21 cellular contexts compared by ENCODE assay signal in the genomic region with DNA sequence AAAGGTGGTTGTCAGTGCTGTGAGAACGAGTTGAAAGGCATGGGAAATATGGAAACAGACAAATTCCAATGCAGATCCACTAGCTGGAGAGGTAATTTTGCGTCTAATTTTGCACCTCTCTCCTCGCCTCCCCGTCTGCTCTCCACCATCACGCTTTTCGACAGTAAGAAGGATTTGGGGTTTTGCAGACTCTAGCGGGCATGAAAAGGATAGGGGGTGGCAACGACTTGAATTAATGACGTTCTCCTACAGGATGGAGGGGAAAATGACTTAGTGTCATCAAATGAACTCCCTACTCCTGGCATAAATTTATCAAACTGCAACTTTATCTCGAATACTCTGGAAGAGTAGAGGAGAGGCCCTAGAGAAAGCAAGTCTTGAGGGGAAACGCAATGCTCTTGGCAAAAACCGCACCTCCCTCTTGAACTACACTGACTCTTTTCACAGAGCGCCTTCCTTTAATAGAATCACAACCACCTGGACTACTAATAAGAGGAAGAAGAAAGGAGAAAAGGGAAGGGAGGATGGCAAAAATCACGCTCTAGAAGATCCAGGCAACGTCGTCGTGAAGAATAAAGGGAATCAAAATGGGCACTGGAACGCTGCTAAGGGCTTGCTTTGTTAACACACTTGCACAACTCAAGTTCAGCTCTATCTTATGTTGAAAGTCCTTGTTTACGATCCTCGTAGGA. TPM values are rescaled to one million over a fixed set of nuclear protein-coding genes. Genes with fewer than 3 reads are reported as not detected.
DNase-seq lines count a peak whose midpoint lies in the region; FAIRE-seq and TF ChIP-seq lines count a peak whose summit lies in the region.
"Had no signal": no experiment of that assay in that cellular context is flagged by ENCODE, and none has a peak within 500 bp of the region (broad histone marks: within the 10 kb centered on the region; RNA-seq: fewer than 3 reads in every experiment).

No MANE protein-coding gene starts in this region.

- H3K79me1 ChIP-seq in H1 (ENCODE audit: low read depth, low read length), result no peaks in the 10 kb centered on the region

- TF ChIP-seq CTCF in PC-9 (conservative IDR thresholded peaks at IDR 0.05) (no peak), H1 (IDR thresholded peaks at IDR 0.05; ENCODE audit: control extremely low read depth in 1 of 3, insufficient read depth in 1 of 3, low read depth in 1 of 3, low read length in 3 of 3) (no peak), mesothelial cell of epicardium (IDR thresholded peaks at IDR 0.05; ENCODE audit: unreplicated experiment) (no peak)

- no peak overlapping the region for H3K9ac ChIP-seq in H1 (replicated peaks in 1 of 4; ENCODE audit: extremely low read depth in 1 of 4, low read depth in 3 of 4, low read length in 3 of 4)

- no peak overlapping the region for H2AK5ac ChIP-seq in H1 (ENCODE audit: low read depth, low read length)

- no peaks in the 10 kb centered on the region for H3K79me2 ChIP-seq in PC-9 (ENCODE audit: low read depth)
- no peaks in the 10 kb centered on the region for H3K79me2 ChIP-seq in H1 (ENCODE audit: control insufficient read depth in 1 of 2, insufficient read depth in 2 of 2, low read length in 2 of 2)

- no peak overlapping the region for H4K91ac ChIP-seq in H1 (replicated peaks; ENCODE audit: insufficient read length, low read length)

- H3K9me3 ChIP-seq in PC-9 (ENCODE audit: insufficient read depth, low read depth), result no peaks in the 10 kb centered on the region
- no peaks in the 10 kb centered on the region for H3K9me3 ChIP-seq in H1 (ENCODE audit: insufficient read depth in 2 of 2, low read depth in 1 of 2, low read length in 1 of 2)
- H3K9me3 ChIP-seq: colonic mucosa, gastroesophageal sphincter had no signal

- FAIRE-seq in H1 (lab: Jason Lieb, UNC), result no peak
- FAIRE-seq: HepG2 had no signal

- TF ChIP-seq RAD21 in H1 (IDR thresholded peaks at IDR 0.05 in 1 of 2, conservative IDR thresholded peaks at IDR 0.05 in 1 of 2; ENCODE audit: low read depth in 2 of 2, low read length in 2 of 2), result no peak

- no peak overlapping the region for H3K23ac ChIP-seq in H1 (ENCODE audit: insufficient read length)

- no peaks in the 10 kb centered on the region for H3K36me3 ChIP-seq in PC-9 (ENCODE audit: low read depth)
- no peaks in the 10 kb centered on the region for H3K36me3 ChIP-seq in H1 (ENCODE audit: control insufficient read depth in 2 of 4, insufficient read depth in 4 of 4, low read length in 3 of 4)
- H3K36me3 ChIP-seq: colonic mucosa, gastroesophageal sphincter had no signal

- intact Hi-C loops in PC-9 (cut with micrococcal nuclease; ENCODE audit: unreplicated experiment), result no loop called here

- CTCF ChIA-PET in PC-9 (lab: Charles Lee) (no interaction called here), H1 (lab: Charles Lee; ENCODE audit: partially characterized antibody) (no interaction called here)

- peaks cover 10% of the 10 kb centered on the region; the same call in 1 of the 2 replicates for H3K23me2 ChIP-seq in H1 (ENCODE audit: low read depth, low read length)

- no peaks in the 10 kb centered on the region for H3K36me3 Mint-ChIP-seq in mesothelial cell of epicardium

- POLR2A ChIA-PET in PC-9 (lab: Charles Lee; ENCODE audit: unreplicated experiment) (no interaction called here), H1 (lab: Charles Lee; ENCODE audit: partially characterized antibody) (no interaction called here)

- H3K14ac ChIP-seq in H1 (ENCODE audit: insufficient read length), result no peak overlapping the region

- H2AFZ ChIP-seq in PC-9 (peak overlapping the region; percentile 31; the same call in 1 of the 2 replicates), H1 (ENCODE audit: low read length) (peak overlapping the region; percentile 51; the same call in 1 of the 2 replicates)

- no peak for TF ChIP-seq POLR2A in H1 (IDR thresholded peaks at IDR 0.05; ENCODE audit: control extremely low read depth in 1 of 2, low read depth in 2 of 2, low read length in 2 of 2)

- DNase-seq in PC-9 (no peak), H1 (ENCODE audit: low read depth in 1 of 2, low spot score in 2 of 2) (no peak), mesothelial cell of epicardium (ENCODE audit: low spot score in 2 of 2, unreplicated experiment in 2 of 2) (no peak), SIG-M5 (lab: John Stamatoyannopoulos, UW) (no peak), DMS 273 (lab: John Stamatoyannopoulos, UW; ENCODE audit: unreplicated experiment) (no peak), NCI-H2196 treated with DMSO at 0.1 percent for 48 hours (lab: John Stamatoyannopoulos, UW; ENCODE audit: unreplicated experiment) (no peak)
- DNase-seq: activated B cell treated with CpG ODN at 0.5 μM for 24 hours; activated naive CD8-positive, alpha-beta T cell treated with anti-CD3 and anti-CD28 coated beads, Interleukin-2, amount 50 U/mL, for 24 hours; AML-193; colonic mucosa; MM.1S; NCI-H187; NCI-H446; SHP77; T-helper 2 cell had no signal

- H4K5ac ChIP-seq in H1 (ENCODE audit: insufficient read length, low read depth, low read length), result no peak overlapping the region

- H3K27me3 ChIP-seq in PC-9 (ENCODE audit: insufficient read depth, low read depth) (peaks cover 53% of the 10 kb centered on the region), H1 (replicated peaks in 1 of 4; ENCODE audit: control insufficient read depth in 3 of 4, extremely low read depth in 1 of 4, insufficient read depth in 3 of 4, low read length in 3 of 4) (peaks cover 32 to 82% (median 57%) of the 10 kb centered on the region in 4 experiments)

- no peak overlapping the region for H2BK20ac ChIP-seq in H1 (ENCODE audit: low read length)

- H3K56ac ChIP-seq in H1 (replicated peaks; ENCODE audit: insufficient read length, low read depth, low read length), result no peak overlapping the region

- no peaks in the 10 kb centered on the region for H3K4me1 ChIP-seq in PC-9 (replicated peaks; ENCODE audit: insufficient read depth)
- peaks cover 0 to 8% (median 1%) of the 10 kb centered on the region in 4 experiments; a peak in 3 of 7 replicates for H3K4me1 ChIP-seq in H1 (replicated peaks in 1 of 4; ENCODE audit: control insufficient read depth in 3 of 4, insufficient read depth in 4 of 4, low read length in 3 of 4)
- H3K4me1 ChIP-seq: colonic mucosa had no signal

- no peak overlapping the region for H2BK5ac ChIP-seq in H1 (ENCODE audit: low read depth, low read length)

- no peak overlapping the region for H3K4me2 ChIP-seq in PC-9
- H3K4me2 ChIP-seq in H1 (ENCODE audit: insufficient read depth in 1 of 2, low read depth in 2 of 2, low read length in 2 of 2), result peak overlapping the region; percentile 80 to 89

- H3K9me3 Mint-ChIP-seq in mesothelial cell of epicardium, result peaks cover 8% of the 10 kb centered on the region
- H3K9me3 Mint-ChIP-seq: activated B cell treated with CpG ODN at 0.5 μM for 24 hours; activated naive CD8-positive, alpha-beta T cell treated with anti-CD3 and anti-CD28 coated beads, Interleukin-2, amount 50 U/mL, for 24 hours; activated T-helper 1 cell treated with anti-CD3 and anti-CD28 coated beads, Interleukin-12 subunit alpha, Interleukin-12 subunit beta, Interleukin-2, Interleukin-4 antibody, amounts not matched to agents 30 ng/mL and 10 ng/mL and 1 ng/mL, durations not matched to agents 14 hours and 24 hours and 36 hours; natural killer cell treated with Interleukin-12 subunit alpha and Interleukin-12 subunit beta and Interleukin-15 and Interleukin-18, amount 100 ng/mL, for 72 hours had no signal

- no peak overlapping the region for H2BK12ac ChIP-seq in H1 (ENCODE audit: low read depth, low read length)

- TF ChIP-seq EP300 in H1 (IDR thresholded peaks at IDR 0.05; ENCODE audit: borderline replicate concordance in 1 of 2, low read depth in 2 of 2, low read length in 2 of 2), result no peak

- H3K4me3 ChIP-seq in PC-9 (no peak overlapping the region), H1 (ENCODE audit: extremely low read depth in 1 of 4, insufficient read depth in 2 of 4, low read depth in 3 of 4, low read length in 4 of 4) (peak overlapping the region; percentile 37 to 65 (median 40); a peak in 6 of 8 replicates)
- H3K4me3 ChIP-seq: colonic mucosa, lung had no signal

- no peaks in the 10 kb centered on the region for H3K9me2 ChIP-seq in PC-9 (ENCODE audit: insufficient read depth)

- H3K18ac ChIP-seq in H1 (ENCODE audit: extremely low read depth, low read length), result no peak overlapping the region

- H2BK120ac ChIP-seq in H1 (replicated peaks; ENCODE audit: low read depth, low read length), result no peak overlapping the region

- peaks cover 86% of the 10 kb centered on the region for H3K27me3 Mint-ChIP-seq in mesothelial cell of epicardium (ENCODE audit: low read depth)

- H3K4me1 Mint-ChIP-seq in mesothelial cell of epicardium, result peaks cover 17% of the 10 kb centered on the region
- H3K4me1 Mint-ChIP-seq: activated B cell treated with CpG ODN at 0.5 μM for 24 hours; activated naive CD8-positive, alpha-beta T cell treated with anti-CD3 and anti-CD28 coated beads, Interleukin-2, amount 50 U/mL, for 24 hours had no signal

- peak overlapping the region; percentile 24 for H3K4me3 Mint-ChIP-seq in mesothelial cell of epicardium
- H3K4me3 Mint-ChIP-seq: activated B cell treated with CpG ODN at 0.5 μM for 24 hours; activated naive CD8-positive, alpha-beta T cell treated with anti-CD3 and anti-CD28 coated beads, Interleukin-2, amount 50 U/mL, for 24 hours; activated T-helper 1 cell treated with anti-CD3 and anti-CD28 coated beads, Interleukin-12 subunit alpha, Interleukin-12 subunit beta, Interleukin-2, Interleukin-4 antibody, amounts not matched to agents 30 ng/mL and 10 ng/mL and 1 ng/mL, durations not matched to agents 14 hours and 24 hours and 36 hours; natural killer cell treated with Interleukin-12 subunit alpha and Interleukin-12 subunit beta and Interleukin-15 and Interleukin-18, amount 100 ng/mL, for 72 hours had no signal

- H3K27ac ChIP-seq in PC-9 (no peak overlapping the region), H1 (ENCODE audit: low read depth, low read length) (no peak overlapping the region), temporal lobe (ENCODE audit: low read depth, low read length) (peak overlapping the region; percentile 38)
- H3K27ac ChIP-seq: colonic mucosa had no signal

- no peak overlapping the region for H2BK15ac ChIP-seq in H1 (ENCODE audit: low read length)

- H4K20me1 ChIP-seq in PC-9 (ENCODE audit: insufficient read depth), result no peaks in the 10 kb centered on the region
- H4K20me1 ChIP-seq in H1 (replicated peaks in 1 of 2; ENCODE audit: control insufficient read depth in 1 of 2, insufficient read depth in 2 of 2, low read length in 2 of 2), result peaks cover 0 to 2% of the 10 kb centered on the region in 2 experiments

- H3F3A ChIP-seq in PC-9 (ENCODE audit: insufficient read depth, low read depth), result no peaks in the 10 kb centered on the region

- 3% methylated on average over 13 of the region's 20 CpGs; no CpG with 5 or more reads in 1 of the 2 experiments for WGBS in H1 (ENCODE audit: extremely low coverage in 1 of 2, insufficient coverage in 1 of 2, insufficient read length in 1 of 2, insufficient replicate concordance in 2 of 2, low coverage in 1 of 2, low lambda C conversion rate in 2 of 2, missing lambda C conversion rate in 1 of 2), 2 experiments

- H4K8ac ChIP-seq in H1 (ENCODE audit: extremely low read depth, insufficient read depth, low read length), result no peak overlapping the region

- no peak overlapping the region for H3K27ac Mint-ChIP-seq in mesothelial cell of epicardium
- H3K27ac Mint-ChIP-seq: activated B cell treated with CpG ODN at 0.5 μM for 24 hours; activated naive CD8-positive, alpha-beta T cell treated with anti-CD3 and anti-CD28 coated beads, Interleukin-2, amount 50 U/mL, for 24 hours; activated T-helper 1 cell treated with anti-CD3 and anti-CD28 coated beads, Interleukin-12 subunit alpha, Interleukin-12 subunit beta, Interleukin-2, Interleukin-4 antibody, amounts not matched to agents 30 ng/mL and 10 ng/mL and 1 ng/mL, durations not matched to agents 14 hours and 24 hours and 36 hours; natural killer cell treated with Interleukin-12 subunit alpha and Interleukin-12 subunit beta and Interleukin-15 and Interleukin-18, amount 100 ng/mL, for 72 hours had no signal

- H3K4ac ChIP-seq in H1 (replicated peaks; ENCODE audit: insufficient read length, low read depth, low read length), result no peak overlapping the region

- BruUV-seq in PC-9 (replicated peaks; lab: Mats Ljungman, UMichigan), result no TSS peak

RNA-seq across cellular contexts. Expression of a gene that starts 0.9 kb away (rescaled TPM):
- total RNA-seq in PC-9 (2021), result not detected in 2 replicates
- total RNA-seq in H1 (2021; fragmentation: NEBNext Ultra II Directional; extraction: Animal tissue kit (Norgen Biotek cat#: 25700)), result 0.33 and 0.39 TPM in 2 replicates
- 0.14 and 0.16 TPM in 2 replicates for polyA plus RNA-seq in H1 (2011; rRNA removed)
- polyA plus RNA-seq in H1 (2011; cell fraction: cytosol; rRNA removed), result 0.14 TPM
- polyA plus RNA-seq in H1 (2011; cell fraction: nucleus; rRNA removed), result 0.17 TPM
- polyA plus RNA-seq in H1 (2012, experiment 1 of 2), result 0.18 to 0.30 TPM (median 0.26 TPM) in 4 replicates
- 0.03 TPM for polyA plus RNA-seq in H1 (2012, experiment 2 of 2)
- 0.22 TPM for polyA plus RNA-seq in H1 (2013, experiment 1 of 2)
- 0.13 TPM for polyA plus RNA-seq in H1 (2013, experiment 2 of 2)
- 0.29 and 0.35 TPM in 2 replicates for polyA minus RNA-seq in H1 (2011; rRNA and poly(A)+ RNA removed)
- polyA minus RNA-seq in H1 (2011; cell fraction: cytosol; rRNA and poly(A)+ RNA removed), result 0.15 TPM
- 0.60 TPM for polyA minus RNA-seq in H1 (2011; cell fraction: nucleus; rRNA and poly(A)+ RNA removed)
- 0.85 to 1.2 TPM (median 0.95 TPM) in 3 replicates for total RNA-seq in mesothelial cell of epicardium
- total RNA-seq in temporal lobe, result 6.1 TPM
- total RNA-seq: activated B cell treated with CpG ODN at 0.5 μM for 24 hours; activated T-helper 1 cell treated with anti-CD3 and anti-CD28 coated beads, Interleukin-12 subunit alpha, Interleukin-12 subunit beta, Interleukin-2, Interleukin-4 antibody, amounts not matched to agents 30 ng/mL and 10 ng/mL and 1 ng/mL, durations not matched to agents 14 hours and 24 hours and 36 hours; HepG2; natural killer cell treated with Interleukin-12 subunit alpha and Interleukin-12 subunit beta and Interleukin-15 and Interleukin-18, amount 100 ng/mL, for 72 hours had no signal
- polyA plus RNA-seq: HepG2 had no signal
